9 cellular contexts compared by ENCODE assay signal in the genomic region with DNA sequence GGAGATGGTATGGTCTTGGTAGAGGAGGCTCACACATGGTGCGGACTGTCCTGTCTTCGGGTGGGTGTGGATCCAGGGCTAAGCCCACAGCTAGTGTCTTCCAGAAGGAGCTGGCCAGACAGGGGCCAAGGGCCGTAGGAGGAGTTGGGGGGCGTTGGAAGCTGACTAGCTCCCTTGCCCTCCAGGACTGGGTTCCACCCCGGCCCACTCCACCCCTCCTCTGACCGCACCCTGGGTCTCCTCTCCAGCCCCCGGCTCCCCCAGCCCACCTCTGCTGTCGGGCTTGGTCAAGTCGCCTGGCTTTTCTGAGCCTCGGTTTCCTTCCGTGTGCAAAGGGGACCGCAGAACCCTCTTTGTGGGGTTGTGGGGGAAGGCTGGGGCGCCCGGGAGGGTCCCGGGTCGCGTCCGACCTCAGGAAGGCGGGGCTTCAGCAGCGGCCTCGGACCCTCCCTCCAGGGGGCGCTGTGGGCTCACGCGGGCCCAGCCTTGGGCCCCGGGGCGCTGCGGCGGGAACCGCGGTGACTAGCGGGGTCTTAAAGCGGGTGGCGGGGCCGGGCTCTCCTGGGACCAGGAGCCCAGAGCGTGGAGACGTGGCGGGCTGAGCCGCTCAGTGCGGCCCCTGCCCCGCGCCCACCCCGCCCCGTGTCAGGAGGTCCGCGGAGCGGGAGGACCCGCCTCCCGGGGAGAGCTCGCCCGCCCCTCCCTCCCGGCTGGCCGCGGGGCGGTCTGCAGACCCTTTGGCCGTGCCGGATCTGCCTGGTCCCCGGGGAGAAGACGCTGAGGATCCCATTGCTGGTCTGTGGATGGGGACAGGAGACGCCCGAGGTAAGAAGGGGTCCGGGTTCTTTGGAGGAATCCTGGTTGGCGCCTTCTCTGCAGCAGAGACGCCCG. TPM values are rescaled to one million over a fixed set of nuclear protein-coding genes. Genes with fewer than 3 reads are reported as not detected.
A peak's percentile ranks its signal among the peaks of the same experiment; 100 is the strongest.
DNase-seq lines count a peak whose midpoint lies in the region; ATAC-seq and TF ChIP-seq lines count a peak whose summit lies in the region.
"Had no signal": no experiment of that assay in that cellular context is flagged by ENCODE, and none has a peak within 500 bp of the region (broad histone marks: within the 10 kb centered on the region; RNA-seq: fewer than 3 reads in every experiment).

No MANE protein-coding gene starts in this region.

- TF ChIP-seq CTCF in gastroesophageal sphincter (IDR thresholded peaks at IDR 0.05) (peak in 3 of 4 experiments; percentile 25 to 71 (median 40)), retinal pigment epithelial cell (conservative IDR thresholded peaks at IDR 0.05; ENCODE audit: low read depth, low read length) (peak; percentile 72)

- H3K4me3 ChIP-seq in gastroesophageal sphincter (peak overlapping the region in 1 of 2 donors; percentile 49), retinal pigment epithelial cell (ENCODE audit: low read length) (peak overlapping the region; percentile 9)

- H3K36me3 Mint-ChIP-seq in activated T-cell treated with anti-CD3 and anti-CD28 coated beads, Interleukin-2, amount 50 U/mL, for 72 hours (ENCODE audit: insufficient read depth in 2 of 2) = no peaks in the 10 kb centered on the region

- peaks cover 23% of the 10 kb centered on the region for H3K27me3 Mint-ChIP-seq in activated T-cell treated with anti-CD3 and anti-CD28 coated beads, Interleukin-2, amount 50 U/mL, for 72 hours (ENCODE audit: low read depth)

- peaks cover 96% of the 10 kb centered on the region for H3K27me3 ChIP-seq in gastroesophageal sphincter

- H3K4me1 ChIP-seq in gastroesophageal sphincter = peaks cover 0 to 13% (median 7%) of the 10 kb centered on the region in 3 donors

- ATAC-seq in activated T-cell treated with anti-CD3 and anti-CD28 coated beads, Interleukin-2, amount 50 U/mL, for 72 hours (replicated peaks in 1 of 2) = peak; percentile 89 to 94
- peak; percentile 55 for ATAC-seq in gastroesophageal sphincter
- ATAC-seq in GM18502 (IDR thresholded peaks at IDR 0.05; ENCODE audit: poor library complexity, unreplicated experiment) = no peak

- H3K36me3 ChIP-seq in gastroesophageal sphincter = no peaks in the 10 kb centered on the region

- H3K9me3 Mint-ChIP-seq in activated T-cell treated with anti-CD3 and anti-CD28 coated beads, Interleukin-2, amount 50 U/mL, for 72 hours = no peaks in the 10 kb centered on the region

- no peak for TF ChIP-seq POLR2A in gastroesophageal sphincter (IDR thresholded peaks at IDR 0.05)

- H3K4me1 Mint-ChIP-seq in activated T-cell treated with anti-CD3 and anti-CD28 coated beads, Interleukin-2, amount 50 U/mL, for 72 hours (ENCODE audit: low read depth) = peaks cover 20% of the 10 kb centered on the region

- peak overlapping the region; percentile 50 to 77 for H3K4me3 Mint-ChIP-seq in activated T-cell treated with anti-CD3 and anti-CD28 coated beads, Interleukin-2, amount 50 U/mL, for 72 hours

- DNase-seq in NCI-H1417 (lab: John Stamatoyannopoulos, UW) (peak; percentile 71 to 77 (median 74)), NCI-H1417 treated with DMSO at 0.1 percent for 48 hours (lab: John Stamatoyannopoulos, UW) (no peak), NCI-H82 (lab: John Stamatoyannopoulos, UW) (peak; percentile 84), retinal pigment epithelial cell (ENCODE audit: low read depth) (no peak), RKO (ENCODE audit: low spot score) (no peak)
- DNase-seq in activated T-cell treated with anti-CD3 and anti-CD28 coated beads, Interleukin-2, amount 50 U/mL, for 72 hours = peak; percentile 80 to 87

- TF ChIP-seq EP300 in gastroesophageal sphincter (IDR thresholded peaks at IDR 0.05) = no peak

- WGBS in gastroesophageal sphincter (ENCODE audit: low coverage in 1 of 2), 2 donors = 41 to 65% methylated on average over 2 to 4 of the region's 64 CpGs

- H3K27ac Mint-ChIP-seq in activated T-cell treated with anti-CD3 and anti-CD28 coated beads, Interleukin-2, amount 50 U/mL, for 72 hours = no peak overlapping the region

- H3K9me3 ChIP-seq in gastroesophageal sphincter = no peaks in the 10 kb centered on the region

- H3K27ac ChIP-seq in gastroesophageal sphincter = no peak overlapping the region

RNA-seq across cellular contexts. Expression of gene NPBWR2, which starts 5.4 kb away (rescaled TPM):
- total RNA-seq in activated T-cell treated with anti-CD3 and anti-CD28 coated beads, Interleukin-2, amount 50 U/mL, for 72 hours = not detected
- not detected for total RNA-seq in gastroesophageal sphincter
- total RNA-seq: dermis microvascular lymphatic vessel endothelial cell had no signal

RNA-seq across cellular contexts. Expression of gene LKAAEAR1, which starts 17.8 kb away (rescaled TPM):
- under 1 TPM in 1 of 2 donors, not detected in 1; 0.29 TPM for total RNA-seq in activated T-cell treated with anti-CD3 and anti-CD28 coated beads, Interleukin-2, amount 50 U/mL, for 72 hours
- under 1 TPM in 1 of 4 donors, not detected in 3; 0.81 TPM for total RNA-seq in gastroesophageal sphincter

RNA-seq across cellular contexts. Expression of gene OPRL1, which starts 22.1 kb away (rescaled TPM):
- 1 to 10 TPM; 1.3 to 1.7 TPM for total RNA-seq in activated T-cell treated with anti-CD3 and anti-CD28 coated beads, Interleukin-2, amount 50 U/mL, for 72 hours
- total RNA-seq in gastroesophageal sphincter = 1 to 10 TPM in 1 of 4 donors, under 1 TPM in 3; 0.50 to 1.1 (median 0.66) TPM

RNA-seq across cellular contexts. Expression of gene RGS19, which starts 22.7 kb away (rescaled TPM):
- total RNA-seq in activated T-cell treated with anti-CD3 and anti-CD28 coated beads, Interleukin-2, amount 50 U/mL, for 72 hours = 10 to 100 TPM; 38.1 to 40.0 TPM
- 10 to 100 TPM in 2 of 4 donors, 1 to 10 TPM in 2; 3.4 to 16.0 (median 10.5) TPM for total RNA-seq in gastroesophageal sphincter

RNA-seq across cellular contexts. Expression of gene TCEA2, which starts 39.0 kb away (rescaled TPM):
- 10 to 100 TPM; 55.5 to 61.6 TPM for total RNA-seq in activated T-cell treated with anti-CD3 and anti-CD28 coated beads, Interleukin-2, amount 50 U/mL, for 72 hours
- 10 to 100 TPM; 28.1 to 39.7 (median 33.6) TPM for total RNA-seq in gastroesophageal sphincter

Comparison
In these comparisons a context has a peak if more than half of its experiments do, and no peak if none do; other contexts are left out.
1. DNase-seq: peak in NCI-H1417 (3 of 3), NCI-H82 (single experiment) and activated T-cell treated with anti-CD3 and anti-CD28 coated beads, Interleukin-2, amount 50 U/mL, for 72 hours (2 of 2); none in NCI-H1417 treated with DMSO at 0.1 percent for 48 hours (single experiment), retinal pigment epithelial cell (single experiment) and RKO (single experiment).